In genomic region chr1:80194221-80194620, GRCh38 we compare ENCODE assay signal across 26 cellular contexts.
DNase-seq lines count a peak whose midpoint lies in the region; ATAC-seq, FAIRE-seq and TF ChIP-seq lines count a peak whose summit lies in the region.
"Had no signal": no experiment of that assay in that cellular context is flagged by ENCODE, and none has a peak within 500 bp of the region (broad histone marks: within the 10 kb centered on the region; RNA-seq: fewer than 3 reads in every experiment).

No MANE protein-coding gene starts in this region.

- ATAC-seq in HepG2 (no peak), right lobe of liver (no peak), IMR-90 (ENCODE audit: low read depth) (no peak), pancreas (no peak)
- ATAC-seq: GM12878 had no signal

- H4K5ac ChIP-seq in IMR-90 (ENCODE audit: low read depth, low read length) = no peak overlapping the region

- H2AFZ ChIP-seq in HepG2 (ENCODE audit: low read length) = no peak overlapping the region
- H2AFZ ChIP-seq in IMR-90 (replicated peaks; ENCODE audit: low read length, poor library complexity) = no peak overlapping the region
- H2AFZ ChIP-seq in SU-DHL-6 (ENCODE audit: low read depth, low read length, severe bottlenecking) = peak overlapping the region; percentile 52

- no peaks in the 10 kb centered on the region for H4K20me1 ChIP-seq in HepG2 (ENCODE audit: insufficient read depth, low read length)
- H4K20me1 ChIP-seq in IMR-90 (ENCODE audit: insufficient read depth, low read length) = no peaks in the 10 kb centered on the region
- no peaks in the 10 kb centered on the region for H4K20me1 ChIP-seq in SU-DHL-6 (ENCODE audit: low read depth, low read length)
- H4K20me1 ChIP-seq: BLaER1 had no signal

- dilution Hi-C loops in IMR-90 (cut with HindIII; ENCODE audit: low sequenced_read_pairs, unreplicated experiment) = no loop called here

- no peak overlapping the region for H3K4ac ChIP-seq in IMR-90 (ENCODE audit: low read depth, low read length)

- H3K27ac ChIP-seq in HepG2 (ENCODE audit: extremely low read length, insufficient read depth, low read length) (no peak overlapping the region), right lobe of liver (no peak overlapping the region), IMR-90 (ENCODE audit: insufficient read depth, low read length) (no peak overlapping the region), SU-DHL-6 (ENCODE audit: low read depth, low read length) (no peak overlapping the region), pancreas (no peak overlapping the region)
- H3K27ac ChIP-seq: 22Rv1, BLaER1 had no signal

- BruUV-seq in HepG2 (replicated peaks; lab: Mats Ljungman, UMichigan) = no TSS peak
- no TSS peak for BruUV-seq in IMR-90 (replicated peaks; lab: Mats Ljungman, UMichigan)

- H3K9me3 ChIP-seq in HepG2 (ENCODE audit: low read length) = peaks cover 57% of the 10 kb centered on the region
- no peaks in the 10 kb centered on the region for H3K9me3 ChIP-seq in right lobe of liver
- H3K9me3 ChIP-seq in IMR-90 (ENCODE audit: control insufficient read depth, insufficient read depth, low read length) = no peaks in the 10 kb centered on the region
- no peaks in the 10 kb centered on the region for H3K9me3 ChIP-seq in SU-DHL-6 (ENCODE audit: insufficient read depth, low read length)
- H3K9me3 ChIP-seq in pancreas = no peaks in the 10 kb centered on the region
- H3K9me3 ChIP-seq: BE2C, BLaER1 had no signal

- no peak overlapping the region for H3K27ac Mint-ChIP-seq in activated CD4-positive, alpha-beta memory T cell treated with anti-CD3 and anti-CD28 coated beads, Interleukin-2, amount 10 ng/mL, durations not matched to agents 7 days and 5 days
- H3K27ac Mint-ChIP-seq: CD14-positive monocyte; CD4-positive, alpha-beta memory T cell; CD4-positive, CD25-positive, alpha-beta regulatory T cell; CD8-positive, alpha-beta memory T cell had no signal

- no peaks in the 10 kb centered on the region for H3K9me1 ChIP-seq in IMR-90 (ENCODE audit: insufficient read depth, low read length)

- no peak overlapping the region for H2AK9ac ChIP-seq in IMR-90 (replicated peaks; ENCODE audit: low read depth, low read length, poor library complexity)

- TF ChIP-seq CTCF in HepG2 (CRISPR knock-in tag; IDR thresholded peaks at IDR 0.05) = no peak
- no peak for TF ChIP-seq CTCF in right lobe of liver (IDR thresholded peaks at IDR 0.05)
- TF ChIP-seq CTCF in IMR-90 (conservative IDR thresholded peaks at IDR 0.05; ENCODE audit: low read depth, low read length) = no peak
- TF ChIP-seq CTCF in SU-DHL-6 (IDR thresholded peaks at IDR 0.05; ENCODE audit: insufficient read depth, low read length, poor library complexity, severe bottlenecking) = no peak
- no peak for TF ChIP-seq CTCF in pancreas (IDR thresholded peaks at IDR 0.05)

- DNase-seq in HepG2 (ENCODE audit: low spot score) = no peak
- DNase-seq in right lobe of liver = no peak
- no peak for DNase-seq in IMR-90
- no peak for DNase-seq in pancreas
- no peak for DNase-seq in activated CD4-positive, alpha-beta memory T cell treated with anti-CD3 and anti-CD28 coated beads, Interleukin-2, amount 10 ng/mL, durations not matched to agents 7 days and 5 days
- DNase-seq: ACHN; BE2C; C1 segment of cervical spinal cord; CD4-positive, alpha-beta memory T cell; CD4-positive, CD25-positive, alpha-beta regulatory T cell; CD8-positive, alpha-beta memory T cell; COR-L47; DMS 273 treated with DMSO at 0.1 percent for 48 hours; DMS153; DMS53; DMS79; DND-41; EL; GDM1 had no signal

- H3K9me2 ChIP-seq in SU-DHL-6 (replicated peaks; ENCODE audit: insufficient read depth, low read length) = no peaks in the 10 kb centered on the region

- no peaks in the 10 kb centered on the region for H3K27me3 ChIP-seq in HepG2 (ENCODE audit: control insufficient read depth in 1 of 2, insufficient read depth in 2 of 2, low read length in 2 of 2)
- no peaks in the 10 kb centered on the region for H3K27me3 ChIP-seq in right lobe of liver
- H3K27me3 ChIP-seq in IMR-90 (ENCODE audit: control insufficient read depth, insufficient read depth, low read length) = no peaks in the 10 kb centered on the region
- no peaks in the 10 kb centered on the region for H3K27me3 ChIP-seq in SU-DHL-6 (ENCODE audit: low read length)
- no peaks in the 10 kb centered on the region for H3K27me3 ChIP-seq in pancreas
- H3K27me3 ChIP-seq: BE2C, BLaER1 had no signal

- H3K4me2 ChIP-seq in HepG2 (ENCODE audit: low read depth, low read length) (no peak overlapping the region), IMR-90 (ENCODE audit: low read depth, low read length) (no peak overlapping the region), SU-DHL-6 (ENCODE audit: low read depth, low read length, poor library complexity, severe bottlenecking) (no peak overlapping the region)
- H3K4me2 ChIP-seq: BLaER1 had no signal

- H3K36me3 ChIP-seq in HepG2 (replicated peaks in 1 of 2; ENCODE audit: control insufficient read depth in 1 of 2, insufficient read depth in 2 of 2, low read length in 2 of 2) = no peaks in the 10 kb centered on the region
- no peaks in the 10 kb centered on the region for H3K36me3 ChIP-seq in right lobe of liver
- H3K36me3 ChIP-seq in IMR-90 (ENCODE audit: control insufficient read depth, insufficient read depth, low read length) = no peaks in the 10 kb centered on the region
- H3K36me3 ChIP-seq in SU-DHL-6 (ENCODE audit: low read length) = no peaks in the 10 kb centered on the region
- H3K36me3 ChIP-seq in pancreas = no peaks in the 10 kb centered on the region
- H3K36me3 ChIP-seq: BE2C, BLaER1 had no signal

- no peaks in the 10 kb centered on the region for H3K27me3 Mint-ChIP-seq in activated CD4-positive, alpha-beta memory T cell treated with anti-CD3 and anti-CD28 coated beads, Interleukin-2, amount 10 ng/mL, durations not matched to agents 7 days and 5 days
- H3K27me3 Mint-ChIP-seq: CD4-positive, alpha-beta memory T cell; CD4-positive, CD25-positive, alpha-beta regulatory T cell; CD8-positive, alpha-beta memory T cell had no signal

- no peak overlapping the region for H3K4me3 Mint-ChIP-seq in activated CD4-positive, alpha-beta memory T cell treated with anti-CD3 and anti-CD28 coated beads, Interleukin-2, amount 10 ng/mL, durations not matched to agents 7 days and 5 days
- H3K4me3 Mint-ChIP-seq: CD14-positive monocyte; CD4-positive, alpha-beta memory T cell; CD4-positive, CD25-positive, alpha-beta regulatory T cell; CD8-positive, alpha-beta memory T cell had no signal

- intact Hi-C loops in HepG2 (cut with micrococcal nuclease; ENCODE audit: unreplicated experiment) = no loop called here
- intact Hi-C loops in right lobe of liver (cut with DNase I) = no loop called here
- intact Hi-C loops in IMR-90 (cut with micrococcal nuclease) = no loop called here
- intact Hi-C loops in pancreas (cut with DNase I) = no loop called here

- FAIRE-seq in HepG2 (lab: Jason Lieb, UNC) (no peak), pancreas (lab: Jason Lieb, UNC) (no peak)
- FAIRE-seq: GM12878, GM12892, GM18507 had no signal

- H3K79me2 ChIP-seq in HepG2 (ENCODE audit: insufficient read depth, low read length) = no peaks in the 10 kb centered on the region
- no peaks in the 10 kb centered on the region for H3K79me2 ChIP-seq in SU-DHL-6 (ENCODE audit: insufficient read depth, low read length)

- no peak overlapping the region for H2BK15ac ChIP-seq in IMR-90 (ENCODE audit: low read depth, low read length)

- H3K23ac ChIP-seq in IMR-90 (ENCODE audit: low read depth, low read length) = no peak overlapping the region

- H3K4me3 ChIP-seq in HepG2 (replicated peaks in 1 of 3; ENCODE audit: insufficient read depth in 1 of 3, low read depth in 2 of 3, low read length in 3 of 3) (no peak overlapping the region), right lobe of liver (no peak overlapping the region), IMR-90 (ENCODE audit: insufficient read depth, low read depth, low read length) (no peak overlapping the region), SU-DHL-6 (ENCODE audit: insufficient read depth, low read length, poor library complexity, severe bottlenecking) (no peak overlapping the region), pancreas (no peak overlapping the region)
- H3K4me3 ChIP-seq: BLaER1, GM12878 had no signal

- H3K9ac ChIP-seq in HepG2 (ENCODE audit: insufficient read depth, low read depth, low read length) = no peak overlapping the region
- no peak overlapping the region for H3K9ac ChIP-seq in IMR-90 (ENCODE audit: low read depth, low read length)
- H3K9ac ChIP-seq in SU-DHL-6 (ENCODE audit: low read length) = no peak overlapping the region
- H3K9ac ChIP-seq: BLaER1 had no signal

- CTCF ChIA-PET in HepG2 (lab: Yijun Ruan, JAX; ENCODE audit: low intra/inter-chr PET ratio, low total read pairs) = no interaction called here
- CTCF ChIA-PET in IMR-90 (lab: Yijun Ruan, JAX) = no interaction called here
- CTCF ChIA-PET in activated CD4-positive, alpha-beta memory T cell treated with anti-CD3 and anti-CD28 coated beads, Interleukin-2, amount 10 ng/mL, durations not matched to agents 7 days and 5 days (lab: Charles Lee) = no interaction called here

- no peak overlapping the region for H3K18ac ChIP-seq in IMR-90 (ENCODE audit: low read depth, low read length)

- H4K91ac ChIP-seq in IMR-90 (ENCODE audit: insufficient read depth, low read depth, low read length) = no peak overlapping the region

- H3K9me3 Mint-ChIP-seq in activated CD4-positive, alpha-beta memory T cell treated with anti-CD3 and anti-CD28 coated beads, Interleukin-2, amount 10 ng/mL, durations not matched to agents 7 days and 5 days = no peaks in the 10 kb centered on the region

- no peak overlapping the region for H2AK5ac ChIP-seq in IMR-90 (ENCODE audit: low read depth, low read length)

- no peak overlapping the region for H2BK5ac ChIP-seq in IMR-90 (ENCODE audit: low read depth, low read length, poor library complexity, severe bottlenecking)

- WGBS in HepG2 (ENCODE audit: low lambda C conversion rate) = 1% methylated on average over 4 of the region's 4 CpGs
- 74% methylated on average over 4 of the region's 4 CpGs for WGBS in right lobe of liver (ENCODE audit: insufficient coverage, low coverage, low lambda C conversion rate, missing lambda C conversion rate)
- WGBS in IMR-90 (ENCODE audit: extremely low coverage in 2 of 2, insufficient read length in 1 of 2), 2 experiments = no CpG with 5 or more reads among the region's 4 CpGs
- WGBS in pancreas, 2 donors = 25 to 34% methylated on average over 4 of the region's 4 CpGs

- H3K4me1 ChIP-seq in HepG2 (ENCODE audit: insufficient read depth, low read length) = no peaks in the 10 kb centered on the region
- no peaks in the 10 kb centered on the region for H3K4me1 ChIP-seq in right lobe of liver
- H3K4me1 ChIP-seq in IMR-90 (ENCODE audit: control insufficient read depth, insufficient read depth, low read length) = no peaks in the 10 kb centered on the region
- H3K4me1 ChIP-seq in pancreas = no peaks in the 10 kb centered on the region
- H3K4me1 ChIP-seq: BE2C, BLaER1 had no signal

- H3K4me1 Mint-ChIP-seq in activated CD4-positive, alpha-beta memory T cell treated with anti-CD3 and anti-CD28 coated beads, Interleukin-2, amount 10 ng/mL, durations not matched to agents 7 days and 5 days = no peaks in the 10 kb centered on the region
- H3K4me1 Mint-ChIP-seq: CD14-positive monocyte; CD4-positive, alpha-beta memory T cell; CD4-positive, CD25-positive, alpha-beta regulatory T cell; CD8-positive, alpha-beta memory T cell had no signal

- no peaks in the 10 kb centered on the region for H3K79me1 ChIP-seq in IMR-90 (ENCODE audit: low read depth in 1 of 2, low read length in 2 of 2)

- no peak overlapping the region for H2BK120ac ChIP-seq in IMR-90 (ENCODE audit: low read depth, low read length)

- no peaks in the 10 kb centered on the region for H3F3A ChIP-seq in SU-DHL-6 (ENCODE audit: insufficient read depth)

- POLR2A ChIA-PET in HepG2 (lab: Yijun Ruan, JAX) (no interaction called here), IMR-90 (lab: Charles Lee; ENCODE audit: unreplicated experiment) (no interaction called here)
- POLR2A ChIA-PET in activated CD4-positive, alpha-beta memory T cell treated with anti-CD3 and anti-CD28 coated beads, Interleukin-2, amount 10 ng/mL, durations not matched to agents 7 days and 5 days (lab: Charles Lee) = no interaction called here

- H3K14ac ChIP-seq in IMR-90 (replicated peaks; ENCODE audit: low read depth, low read length) = no peak overlapping the region

- no peak for TF ChIP-seq RAD21 in HepG2 (CRISPR knock-in tag; IDR thresholded peaks at IDR 0.05)
- no peak for TF ChIP-seq RAD21 in IMR-90 (IDR thresholded peaks at IDR 0.05; ENCODE audit: low read length)

- H3K36me3 Mint-ChIP-seq in activated CD4-positive, alpha-beta memory T cell treated with anti-CD3 and anti-CD28 coated beads, Interleukin-2, amount 10 ng/mL, durations not matched to agents 7 days and 5 days (ENCODE audit: low read depth) = no peaks in the 10 kb centered on the region
- H3K36me3 Mint-ChIP-seq: CD14-positive monocyte; CD4-positive, alpha-beta memory T cell; CD4-positive, CD25-positive, alpha-beta regulatory T cell; CD8-positive, alpha-beta memory T cell had no signal

- no peak overlapping the region for H3K56ac ChIP-seq in IMR-90 (ENCODE audit: extremely low read depth, insufficient read depth, low read length)

- no peak for TF ChIP-seq EP300 in HepG2 (IDR thresholded peaks at IDR 0.05; ENCODE audit: low read depth in 2 of 2, low read length in 2 of 2)
- TF ChIP-seq EP300 in HepG2 (CRISPR knock-in tag; IDR thresholded peaks at IDR 0.05; ENCODE audit: borderline replicate concordance) = no peak

- no peak overlapping the region for H2BK20ac ChIP-seq in IMR-90 (ENCODE audit: low read depth, low read length)

- no peak for TF ChIP-seq POLR2A in HepG2 (IDR thresholded peaks at IDR 0.05; ENCODE audit: insufficient read depth in 1 of 2, low read depth in 2 of 2, low read length in 2 of 2)
- no peak for TF ChIP-seq POLR2A in right lobe of liver (IDR thresholded peaks at IDR 0.05)
- TF ChIP-seq POLR2A in IMR-90 (IDR thresholded peaks at IDR 0.05; ENCODE audit: low read depth, low read length) = no peak

- in situ Hi-C loops in HepG2 (cut with HindIII; ENCODE audit: extremely low pct_ligation_motif_present, low pct_unique_long_range_greater_than_20kb) = no loop called here
- in situ Hi-C loops in IMR-90 (cut with MboI; ENCODE audit: low sequenced_read_pairs) = loop anchor here (25.0 kb wide), 1 partner anchor 1382 kb away; no protein-coding TSS in a partner anchor

- no peak overlapping the region for H4K8ac ChIP-seq in IMR-90 (ENCODE audit: low read depth in 2 of 2, low read length in 2 of 2)
